Comparison of ENCODE assay signal across 8 cellular contexts in genomic region chr6:108492131-108492766, GRCh38.
A peak's percentile ranks its signal among the peaks of the same experiment; 100 is the strongest.
DNase-seq lines count a peak whose midpoint lies in the region; ATAC-seq and TF ChIP-seq lines count a peak whose summit lies in the region.

No MANE protein-coding gene starts in this region.

- no peak overlapping the region for H3K27ac ChIP-seq in left ventricle myocardium inferior (replicated peaks)

- H3K4me1 ChIP-seq in left ventricle myocardium inferior = no peaks in the 10 kb centered on the region

- H3K4me3 ChIP-seq in left ventricle myocardium inferior = no peak overlapping the region
- no peak overlapping the region for H3K4me3 ChIP-seq in astrocyte of the cerebellum (ENCODE audit: low read depth, low read length)

- peak; percentile 71 for TF ChIP-seq CTCF in left ventricle myocardium inferior (IDR thresholded peaks at IDR 0.05; ENCODE audit: borderline replicate concordance)
- TF ChIP-seq CTCF in astrocyte of the cerebellum (IDR thresholded peaks at IDR 0.05; ENCODE audit: low read depth, low read length, missing control alignments) = peak; percentile 69

- ATAC-seq in HG03469 (IDR thresholded peaks at IDR 0.05; ENCODE audit: unreplicated experiment) (no peak), HG03159 (IDR thresholded peaks at IDR 0.05; ENCODE audit: unreplicated experiment) (no peak)

- in situ Hi-C loops in astrocyte of the cerebellum (cut with HindIII; ENCODE audit: low sequenced_read_pairs) = loop anchor here (10.0 kb wide), 1 partner anchor 377 kb away; no protein-coding TSS in a partner anchor

- H3K9me3 ChIP-seq in left ventricle myocardium inferior (replicated peaks) = no peaks in the 10 kb centered on the region

- H3K36me3 ChIP-seq in left ventricle myocardium inferior = no peaks in the 10 kb centered on the region

- no peaks in the 10 kb centered on the region for H3K27me3 ChIP-seq in left ventricle myocardium inferior (ENCODE audit: low read depth)

- intact Hi-C loops in left ventricle myocardium inferior (cut with micrococcal nuclease) (loop anchor here (10.0 kb wide), 1 partner anchor 377 kb away; no protein-coding TSS in a partner anchor), cardiac septum (cut with DNase I) (loop anchor here (10.0 kb wide), 1 partner anchor 377 kb away; no protein-coding TSS in a partner anchor)

- no peak for DNase-seq in left ventricle myocardium inferior
- DNase-seq in cardiac septum (ENCODE audit: low spot score) = no peak
- peak; percentile 10 for DNase-seq in NCI-H1930 (lab: John Stamatoyannopoulos, UW)
- peak; percentile 53 for DNase-seq in astrocyte of the cerebellum (ENCODE audit: low read depth)
- DNase-seq in kidney glomerular epithelial cell (lab: John Stamatoyannopoulos, UW) = peak; percentile 32
- DNase-seq in T1000 (lab: John Stamatoyannopoulos, UW) = no peak

Comparison
In these comparisons a context has a peak if more than half of its experiments do, and no peak if none do; other contexts are left out.
1. DNase-seq: peak in NCI-H1930 (2 of 2), astrocyte of the cerebellum (single experiment) and kidney glomerular epithelial cell (single experiment); none in left ventricle myocardium inferior (single experiment), cardiac septum (single experiment) and T1000 (single experiment).